1 cellular context compared by ENCODE assay signal in the genomic region with DNA sequence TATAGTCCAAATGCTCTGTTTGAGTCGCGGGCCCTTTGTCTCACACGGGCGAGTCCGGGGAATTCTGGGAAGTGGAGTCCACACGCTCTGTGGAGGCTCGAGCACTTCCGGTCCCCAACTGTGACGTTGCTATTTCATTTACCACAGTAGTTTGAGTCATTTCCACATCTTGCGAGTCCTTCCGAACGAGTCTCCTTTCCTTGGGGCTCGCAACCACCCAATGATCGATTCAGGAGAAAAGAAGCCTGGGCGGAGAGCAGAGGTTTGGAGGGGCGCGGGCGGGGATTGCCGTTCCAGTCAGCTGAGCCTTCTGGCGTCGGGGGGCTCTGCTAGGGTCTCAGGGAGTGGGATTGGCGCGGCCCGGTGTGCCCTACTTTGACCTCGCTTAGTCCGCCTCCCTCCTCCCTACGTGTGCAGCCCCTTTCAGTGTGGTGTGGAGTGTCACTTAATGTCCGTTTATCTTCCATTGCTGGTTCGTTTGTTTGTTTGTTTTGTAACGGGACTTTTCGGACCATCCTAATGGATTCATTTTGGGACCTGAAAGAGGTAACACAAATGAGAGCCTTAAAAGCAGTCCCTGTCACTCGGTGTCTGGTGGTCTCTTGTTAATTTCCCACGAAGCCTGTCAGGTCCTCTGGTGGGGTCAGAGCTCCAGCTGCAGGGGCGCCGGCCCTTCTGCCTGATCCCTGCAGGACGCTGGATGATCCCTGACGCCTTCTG.
TF ChIP-seq lines count a peak whose summit lies in the region.

A gene (plus strand): TSS at position 163 of the 720 bp plus-strand sequence. CDS start 58 bp downstream, at position 221.

TF ChIP-seq in GM12878, 131 proteins besides CTCF, POLR2A, EP300 and RAD21 (continued from another document):
- peak; percentile 75 for TF ChIP-seq SIX5 (IDR thresholded peaks at IDR 0.05; ENCODE audit: low read depth, low read length, severe bottlenecking)
- peak; percentile 48; the same call in 1 of the 2 replicates for TF ChIP-seq SPI1 (IDR thresholded peaks at IDR 0.05; ENCODE audit: borderline replicate concordance, insufficient read depth, low read depth, low read length)
- peak; percentile 95 for TF ChIP-seq CREM (IDR thresholded peaks at IDR 0.05; ENCODE audit: low read depth)
- TF ChIP-seq NFIC (IDR thresholded peaks at IDR 0.05; ENCODE audit: low read depth, low read length) = no peak
- no peak for TF ChIP-seq PAX5 (IDR thresholded peaks at IDR 0.05; ENCODE audit: borderline replicate concordance, low read depth, low read length)
- TF ChIP-seq POLR2AphosphoS5 (IDR thresholded peaks at IDR 0.05; ENCODE audit: low read length) = peak; percentile 53
- TF ChIP-seq BHLHE40 (IDR thresholded peaks at IDR 0.05; ENCODE audit: borderline replicate concordance in 1 of 2, low read depth in 2 of 2, low read length in 1 of 2) = peak; percentile 12 to 36; a peak in 1 of 4 replicates
- no peak for TF ChIP-seq EED (IDR thresholded peaks at IDR 0.05; ENCODE audit: low read depth)
- TF ChIP-seq NR2C1 (IDR thresholded peaks at IDR 0.05) = peak; percentile 69
- TF ChIP-seq, protein P1, sequence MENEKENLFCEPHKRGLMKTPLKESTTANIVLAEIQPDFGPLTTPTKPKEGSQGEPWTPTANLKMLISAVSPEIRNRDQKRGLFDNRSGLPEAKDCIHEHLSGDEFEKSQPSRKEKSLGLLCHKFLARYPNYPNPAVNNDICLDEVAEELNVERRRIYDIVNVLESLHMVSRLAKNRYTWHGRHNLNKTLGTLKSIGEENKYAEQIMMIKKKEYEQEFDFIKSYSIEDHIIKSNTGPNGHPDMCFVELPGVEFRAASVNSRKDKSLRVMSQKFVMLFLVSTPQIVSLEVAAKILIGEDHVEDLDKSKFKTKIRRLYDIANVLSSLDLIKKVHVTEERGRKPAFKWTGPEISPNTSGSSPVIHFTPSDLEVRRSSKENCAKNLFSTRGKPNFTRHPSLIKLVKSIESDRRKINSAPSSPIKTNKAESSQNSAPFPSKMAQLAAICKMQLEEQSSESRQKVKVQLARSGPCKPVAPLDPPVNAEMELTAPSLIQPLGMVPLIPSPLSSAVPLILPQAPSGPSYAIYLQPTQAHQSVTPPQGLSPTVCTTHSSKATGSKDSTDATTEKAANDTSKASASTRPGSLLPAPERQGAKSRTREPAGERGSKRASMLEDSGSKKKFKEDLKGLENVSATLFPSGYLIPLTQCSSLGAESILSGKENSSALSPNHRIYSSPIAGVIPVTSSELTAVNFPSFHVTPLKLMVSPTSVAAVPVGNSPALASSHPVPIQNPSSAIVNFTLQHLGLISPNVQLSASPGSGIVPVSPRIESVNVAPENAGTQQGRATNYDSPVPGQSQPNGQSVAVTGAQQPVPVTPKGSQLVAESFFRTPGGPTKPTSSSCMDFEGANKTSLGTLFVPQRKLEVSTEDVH (IDR thresholded peaks at IDR 0.05; ENCODE audit: low read depth, partially characterized antibody) = no peak
- no peak for TF ChIP-seq SIN3A (IDR thresholded peaks at IDR 0.05; ENCODE audit: low read depth, low read length)
- no peak for TF ChIP-seq SMC3 (IDR thresholded peaks at IDR 0.05; ENCODE audit: borderline replicate concordance, low read length)
- no peak for TF ChIP-seq RELA (IDR thresholded peaks at IDR 0.05; ENCODE audit: borderline replicate concordance, partially characterized antibody)
- TF ChIP-seq ESRRA (IDR thresholded peaks at IDR 0.05; ENCODE audit: low read length) = no peak
- TF ChIP-seq ASH2L (IDR thresholded peaks at IDR 0.05; ENCODE audit: borderline replicate concordance, low read depth) = peak; percentile 65; the same call in 1 of the 2 replicates
- no peak for TF ChIP-seq TARDBP (IDR thresholded peaks at IDR 0.05; ENCODE audit: borderline replicate concordance)
- TF ChIP-seq STAT1 (conservative IDR thresholded peaks at IDR 0.05) = 0 out of 2 replicates have a peak, but pooled peaks have one; percentile 52
- TF ChIP-seq, protein P2, sequence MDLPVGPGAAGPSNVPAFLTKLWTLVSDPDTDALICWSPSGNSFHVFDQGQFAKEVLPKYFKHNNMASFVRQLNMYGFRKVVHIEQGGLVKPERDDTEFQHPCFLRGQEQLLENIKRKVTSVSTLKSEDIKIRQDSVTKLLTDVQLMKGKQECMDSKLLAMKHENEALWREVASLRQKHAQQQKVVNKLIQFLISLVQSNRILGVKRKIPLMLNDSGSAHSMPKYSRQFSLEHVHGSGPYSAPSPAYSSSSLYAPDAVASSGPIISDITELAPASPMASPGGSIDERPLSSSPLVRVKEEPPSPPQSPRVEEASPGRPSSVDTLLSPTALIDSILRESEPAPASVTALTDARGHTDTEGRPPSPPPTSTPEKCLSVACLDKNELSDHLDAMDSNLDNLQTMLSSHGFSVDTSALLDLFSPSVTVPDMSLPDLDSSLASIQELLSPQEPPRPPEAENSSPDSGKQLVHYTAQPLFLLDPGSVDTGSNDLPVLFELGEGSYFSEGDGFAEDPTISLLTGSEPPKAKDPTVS (IDR thresholded peaks at IDR 0.05; ENCODE audit: low read depth, low read length) = no peak
- TF ChIP-seq TCF12 (IDR thresholded peaks at IDR 0.05; ENCODE audit: low read depth, low read length) = no peak
- TF ChIP-seq HDGF (IDR thresholded peaks at IDR 0.05) = no peak
- TF ChIP-seq, protein P3, sequence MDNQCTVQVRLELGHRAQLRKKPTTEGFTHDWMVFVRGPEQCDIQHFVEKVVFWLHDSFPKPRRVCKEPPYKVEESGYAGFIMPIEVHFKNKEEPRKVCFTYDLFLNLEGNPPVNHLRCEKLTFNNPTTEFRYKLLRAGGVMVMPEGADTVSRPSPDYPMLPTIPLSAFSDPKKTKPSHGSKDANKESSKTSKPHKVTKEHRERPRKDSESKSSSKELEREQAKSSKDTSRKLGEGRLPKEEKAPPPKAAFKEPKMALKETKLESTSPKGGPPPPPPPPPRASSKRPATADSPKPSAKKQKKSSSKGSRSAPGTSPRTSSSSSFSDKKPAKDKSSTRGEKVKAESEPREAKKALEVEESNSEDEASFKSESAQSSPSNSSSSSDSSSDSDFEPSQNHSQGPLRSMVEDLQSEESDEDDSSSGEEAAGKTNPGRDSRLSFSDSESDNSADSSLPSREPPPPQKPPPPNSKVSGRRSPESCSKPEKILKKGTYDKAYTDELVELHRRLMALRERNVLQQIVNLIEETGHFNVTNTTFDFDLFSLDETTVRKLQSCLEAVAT (IDR thresholded peaks at IDR 0.05) = no peak
- TF ChIP-seq, protein P4, sequence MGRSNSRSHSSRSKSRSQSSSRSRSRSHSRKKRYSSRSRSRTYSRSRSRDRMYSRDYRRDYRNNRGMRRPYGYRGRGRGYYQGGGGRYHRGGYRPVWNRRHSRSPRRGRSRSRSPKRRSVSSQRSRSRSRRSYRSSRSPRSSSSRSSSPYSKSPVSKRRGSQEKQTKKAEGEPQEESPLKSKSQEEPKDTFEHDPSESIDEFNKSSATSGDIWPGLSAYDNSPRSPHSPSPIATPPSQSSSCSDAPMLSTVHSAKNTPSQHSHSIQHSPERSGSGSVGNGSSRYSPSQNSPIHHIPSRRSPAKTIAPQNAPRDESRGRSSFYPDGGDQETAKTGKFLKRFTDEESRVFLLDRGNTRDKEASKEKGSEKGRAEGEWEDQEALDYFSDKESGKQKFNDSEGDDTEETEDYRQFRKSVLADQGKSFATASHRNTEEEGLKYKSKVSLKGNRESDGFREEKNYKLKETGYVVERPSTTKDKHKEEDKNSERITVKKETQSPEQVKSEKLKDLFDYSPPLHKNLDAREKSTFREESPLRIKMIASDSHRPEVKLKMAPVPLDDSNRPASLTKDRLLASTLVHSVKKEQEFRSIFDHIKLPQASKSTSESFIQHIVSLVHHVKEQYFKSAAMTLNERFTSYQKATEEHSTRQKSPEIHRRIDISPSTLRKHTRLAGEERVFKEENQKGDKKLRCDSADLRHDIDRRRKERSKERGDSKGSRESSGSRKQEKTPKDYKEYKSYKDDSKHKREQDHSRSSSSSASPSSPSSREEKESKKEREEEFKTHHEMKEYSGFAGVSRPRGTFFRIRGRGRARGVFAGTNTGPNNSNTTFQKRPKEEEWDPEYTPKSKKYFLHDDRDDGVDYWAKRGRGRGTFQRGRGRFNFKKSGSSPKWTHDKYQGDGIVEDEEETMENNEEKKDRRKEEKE (IDR thresholded peaks at IDR 0.05) = no peak
- TF ChIP-seq, protein P5, sequence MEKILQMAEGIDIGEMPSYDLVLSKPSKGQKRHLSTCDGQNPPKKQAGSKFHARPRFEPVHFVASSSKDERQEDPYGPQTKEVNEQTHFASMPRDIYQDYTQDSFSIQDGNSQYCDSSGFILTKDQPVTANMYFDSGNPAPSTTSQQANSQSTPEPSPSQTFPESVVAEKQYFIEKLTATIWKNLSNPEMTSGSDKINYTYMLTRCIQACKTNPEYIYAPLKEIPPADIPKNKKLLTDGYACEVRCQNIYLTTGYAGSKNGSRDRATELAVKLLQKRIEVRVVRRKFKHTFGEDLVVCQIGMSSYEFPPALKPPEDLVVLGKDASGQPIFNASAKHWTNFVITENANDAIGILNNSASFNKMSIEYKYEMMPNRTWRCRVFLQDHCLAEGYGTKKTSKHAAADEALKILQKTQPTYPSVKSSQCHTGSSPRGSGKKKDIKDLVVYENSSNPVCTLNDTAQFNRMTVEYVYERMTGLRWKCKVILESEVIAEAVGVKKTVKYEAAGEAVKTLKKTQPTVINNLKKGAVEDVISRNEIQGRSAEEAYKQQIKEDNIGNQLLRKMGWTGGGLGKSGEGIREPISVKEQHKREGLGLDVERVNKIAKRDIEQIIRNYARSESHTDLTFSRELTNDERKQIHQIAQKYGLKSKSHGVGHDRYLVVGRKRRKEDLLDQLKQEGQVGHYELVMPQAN (conservative IDR thresholded peaks at IDR 0.05) = peak; percentile 57; the same call in 1 of the 2 replicates
- TF ChIP-seq, protein P6, sequence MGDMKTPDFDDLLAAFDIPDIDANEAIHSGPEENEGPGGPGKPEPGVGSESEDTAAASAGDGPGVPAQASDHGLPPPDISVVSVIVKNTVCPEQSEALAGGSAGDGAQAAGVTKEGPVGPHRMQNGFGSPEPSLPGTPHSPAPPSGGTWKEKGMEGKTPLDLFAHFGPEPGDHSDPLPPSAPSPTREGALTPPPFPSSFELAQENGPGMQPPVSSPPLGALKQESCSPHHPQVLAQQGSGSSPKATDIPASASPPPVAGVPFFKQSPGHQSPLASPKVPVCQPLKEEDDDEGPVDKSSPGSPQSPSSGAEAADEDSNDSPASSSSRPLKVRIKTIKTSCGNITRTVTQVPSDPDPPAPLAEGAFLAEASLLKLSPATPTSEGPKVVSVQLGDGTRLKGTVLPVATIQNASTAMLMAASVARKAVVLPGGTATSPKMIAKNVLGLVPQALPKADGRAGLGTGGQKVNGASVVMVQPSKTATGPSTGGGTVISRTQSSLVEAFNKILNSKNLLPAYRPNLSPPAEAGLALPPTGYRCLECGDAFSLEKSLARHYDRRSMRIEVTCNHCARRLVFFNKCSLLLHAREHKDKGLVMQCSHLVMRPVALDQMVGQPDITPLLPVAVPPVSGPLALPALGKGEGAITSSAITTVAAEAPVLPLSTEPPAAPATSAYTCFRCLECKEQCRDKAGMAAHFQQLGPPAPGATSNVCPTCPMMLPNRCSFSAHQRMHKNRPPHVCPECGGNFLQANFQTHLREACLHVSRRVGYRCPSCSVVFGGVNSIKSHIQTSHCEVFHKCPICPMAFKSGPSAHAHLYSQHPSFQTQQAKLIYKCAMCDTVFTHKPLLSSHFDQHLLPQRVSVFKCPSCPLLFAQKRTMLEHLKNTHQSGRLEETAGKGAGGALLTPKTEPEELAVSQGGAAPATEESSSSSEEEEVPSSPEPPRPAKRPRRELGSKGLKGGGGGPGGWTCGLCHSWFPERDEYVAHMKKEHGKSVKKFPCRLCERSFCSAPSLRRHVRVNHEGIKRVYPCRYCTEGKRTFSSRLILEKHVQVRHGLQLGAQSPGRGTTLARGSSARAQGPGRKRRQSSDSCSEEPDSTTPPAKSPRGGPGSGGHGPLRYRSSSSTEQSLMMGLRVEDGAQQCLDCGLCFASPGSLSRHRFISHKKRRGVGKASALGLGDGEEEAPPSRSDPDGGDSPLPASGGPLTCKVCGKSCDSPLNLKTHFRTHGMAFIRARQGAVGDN (IDR thresholded peaks at IDR 0.05) = no peak; the same call in 1 of the 2 replicates
- TF ChIP-seq YBX1 (IDR thresholded peaks at IDR 0.05) = no peak
- no peak for TF ChIP-seq KLF5 (IDR thresholded peaks at IDR 0.05; ENCODE audit: partially characterized antibody)
- no peak for TF ChIP-seq PML (IDR thresholded peaks at IDR 0.05; ENCODE audit: low read length)
- TF ChIP-seq, protein P7, sequence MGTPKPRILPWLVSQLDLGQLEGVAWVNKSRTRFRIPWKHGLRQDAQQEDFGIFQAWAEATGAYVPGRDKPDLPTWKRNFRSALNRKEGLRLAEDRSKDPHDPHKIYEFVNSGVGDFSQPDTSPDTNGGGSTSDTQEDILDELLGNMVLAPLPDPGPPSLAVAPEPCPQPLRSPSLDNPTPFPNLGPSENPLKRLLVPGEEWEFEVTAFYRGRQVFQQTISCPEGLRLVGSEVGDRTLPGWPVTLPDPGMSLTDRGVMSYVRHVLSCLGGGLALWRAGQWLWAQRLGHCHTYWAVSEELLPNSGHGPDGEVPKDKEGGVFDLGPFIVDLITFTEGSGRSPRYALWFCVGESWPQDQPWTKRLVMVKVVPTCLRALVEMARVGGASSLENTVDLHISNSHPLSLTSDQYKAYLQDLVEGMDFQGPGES (IDR thresholded peaks at IDR 0.05) = no peak
- TF ChIP-seq, protein P8, sequence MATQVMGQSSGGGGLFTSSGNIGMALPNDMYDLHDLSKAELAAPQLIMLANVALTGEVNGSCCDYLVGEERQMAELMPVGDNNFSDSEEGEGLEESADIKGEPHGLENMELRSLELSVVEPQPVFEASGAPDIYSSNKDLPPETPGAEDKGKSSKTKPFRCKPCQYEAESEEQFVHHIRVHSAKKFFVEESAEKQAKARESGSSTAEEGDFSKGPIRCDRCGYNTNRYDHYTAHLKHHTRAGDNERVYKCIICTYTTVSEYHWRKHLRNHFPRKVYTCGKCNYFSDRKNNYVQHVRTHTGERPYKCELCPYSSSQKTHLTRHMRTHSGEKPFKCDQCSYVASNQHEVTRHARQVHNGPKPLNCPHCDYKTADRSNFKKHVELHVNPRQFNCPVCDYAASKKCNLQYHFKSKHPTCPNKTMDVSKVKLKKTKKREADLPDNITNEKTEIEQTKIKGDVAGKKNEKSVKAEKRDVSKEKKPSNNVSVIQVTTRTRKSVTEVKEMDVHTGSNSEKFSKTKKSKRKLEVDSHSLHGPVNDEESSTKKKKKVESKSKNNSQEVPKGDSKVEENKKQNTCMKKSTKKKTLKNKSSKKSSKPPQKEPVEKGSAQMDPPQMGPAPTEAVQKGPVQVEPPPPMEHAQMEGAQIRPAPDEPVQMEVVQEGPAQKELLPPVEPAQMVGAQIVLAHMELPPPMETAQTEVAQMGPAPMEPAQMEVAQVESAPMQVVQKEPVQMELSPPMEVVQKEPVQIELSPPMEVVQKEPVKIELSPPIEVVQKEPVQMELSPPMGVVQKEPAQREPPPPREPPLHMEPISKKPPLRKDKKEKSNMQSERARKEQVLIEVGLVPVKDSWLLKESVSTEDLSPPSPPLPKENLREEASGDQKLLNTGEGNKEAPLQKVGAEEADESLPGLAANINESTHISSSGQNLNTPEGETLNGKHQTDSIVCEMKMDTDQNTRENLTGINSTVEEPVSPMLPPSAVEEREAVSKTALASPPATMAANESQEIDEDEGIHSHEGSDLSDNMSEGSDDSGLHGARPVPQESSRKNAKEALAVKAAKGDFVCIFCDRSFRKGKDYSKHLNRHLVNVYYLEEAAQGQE (IDR thresholded peaks at IDR 0.05; ENCODE audit: low read depth, low read length) = no peak
- no peak for TF ChIP-seq EGR1 (IDR thresholded peaks at IDR 0.05; ENCODE audit: borderline replicate concordance in 1 of 2, low read depth in 2 of 2, low read length in 2 of 2)
